In genomic region chr5:42691413-42691861, GRCh38 we compare ENCODE assay signal across 20 cellular contexts.
A peak's percentile ranks its signal among the peaks of the same experiment; 100 is the strongest.
DNase-seq lines count a peak whose midpoint lies in the region; ATAC-seq, FAIRE-seq and TF ChIP-seq lines count a peak whose summit lies in the region.
"Had no signal": no experiment of that assay in that cellular context is flagged by ENCODE, and none has a peak within 500 bp of the region (broad histone marks: within the 10 kb centered on the region; RNA-seq: fewer than 3 reads in every experiment).

No MANE protein-coding gene starts in this region.

- no peak for TF ChIP-seq EP300 in gastroesophageal sphincter (IDR thresholded peaks at IDR 0.05)

- no CpG with 5 or more reads among the region's 2 CpGs for WGBS in gastroesophageal sphincter (ENCODE audit: low coverage in 1 of 2), 2 donors

- H3K9me3 ChIP-seq in gastroesophageal sphincter, result peaks cover 0 to 2% (median 0%) of the 10 kb centered on the region in 3 donors
- H3K9me3 ChIP-seq: tibial artery had no signal

- TF ChIP-seq POLR2A in gastroesophageal sphincter (IDR thresholded peaks at IDR 0.05) (no peak), GM12892 (IDR thresholded peaks at IDR 0.05; ENCODE audit: low read depth, low read length) (no peak)

- H3K27me3 ChIP-seq in gastroesophageal sphincter, result no peaks in the 10 kb centered on the region
- H3K27me3 ChIP-seq: tibial artery had no signal

- peak overlapping the region in 2 of 4 donors; percentile 18 to 52 for H3K27ac ChIP-seq in gastroesophageal sphincter
- H3K27ac ChIP-seq: KMS-11, RWPE1, skin epidermis, tibial artery had no signal

- TF ChIP-seq CTCF in gastroesophageal sphincter (IDR thresholded peaks at IDR 0.05), result no peak

- peak; percentile 47 for ATAC-seq in gastroesophageal sphincter
- ATAC-seq: naive thymus-derived CD4-positive, alpha-beta T cell had no signal

- no peak for FAIRE-seq in GM12892 (lab: Jason Lieb, UNC)
- FAIRE-seq: GM18507, H1 had no signal

- H3K4me1 ChIP-seq in gastroesophageal sphincter, result peaks cover 3 to 27% (median 8%) of the 10 kb centered on the region in 3 donors

- no peak overlapping the region for H3K4me3 ChIP-seq in gastroesophageal sphincter
- H3K4me3 ChIP-seq: skin epidermis, tibial artery had no signal

- H3K36me3 ChIP-seq in gastroesophageal sphincter, result peaks cover 0 to 5% of the 10 kb centered on the region in 2 donors

- DNase-seq in COLO829 (ENCODE audit: low spot score) (peak; percentile 6), anterior cingulate cortex (lab: John Stamatoyannopoulos, UW) (peak in 44 of 58 donors; percentile 0 to 69 (median 20)), occipital lobe (lab: John Stamatoyannopoulos, UW) (peak; percentile 48), NCI-H187 (lab: John Stamatoyannopoulos, UW) (no peak), HPDE6-E6E7 (ENCODE audit: extremely low spot score) (no peak), GDM1 (lab: John Stamatoyannopoulos, UW) (no peak), GM12892 (ENCODE audit: insufficient read length) (no peak)
- DNase-seq: ACHN; activated CD4-positive, alpha-beta T cell treated with anti-CD3 and anti-CD28 coated beads, Interleukin-2, amount 50 U/mL, for 4 hours; COR-L47; naive thymus-derived CD4-positive, alpha-beta T cell; NCI-H1694 treated with DMSO at 0.1 percent for 48 hours; NCI-H524 treated with DMSO at 0.1 percent for 48 hours; tibial artery had no signal

Comparison
In these comparisons a context has a peak if more than half of its experiments do, and no peak if none do; other contexts are left out.
1. DNase-seq: peak in COLO829 (single experiment), anterior cingulate cortex (44 of 58) and occipital lobe (single experiment); none in NCI-H187 (0 of 2), HPDE6-E6E7 (single experiment), GDM1 (single experiment) and GM12892 (single experiment).